In genomic region chr2:22450831-22451230, GRCh38 we compare ENCODE assay signal across 22 cellular contexts.
DNase-seq lines count a peak whose midpoint lies in the region; ATAC-seq lines count a peak whose summit lies in the region.
"Had no signal": no experiment of that assay in that cellular context is flagged by ENCODE, and none has a peak within 500 bp of the region (broad histone marks: within the 10 kb centered on the region; RNA-seq: fewer than 3 reads in every experiment).

No MANE protein-coding gene starts in this region.

- intact Hi-C loops in Right ventricle myocardium superior (cut with DNase I) = no loop called here

- DNase-seq in NCI-H2081 (lab: John Stamatoyannopoulos, UW) (peak; percentile 1 to 31), NCI-H2081 treated with DMSO at 0.1 percent for 48 hours (lab: John Stamatoyannopoulos, UW) (no peak), RPMI7951 (ENCODE audit: low read depth) (peak; percentile 26), inferior parietal cortex (ENCODE audit: extremely low spot score) (peak; percentile 62), Right ventricle myocardium superior (no peak)
- DNase-seq: 8988T; activated CD4-positive, alpha-beta T cell treated with anti-CD3 and anti-CD28 coated beads, Interleukin-2, amount 10 ng/mL, durations not matched to agents 24 days and 14 days; activated CD8-positive, alpha-beta memory T cell treated with anti-CD3 and anti-CD28 coated beads, Interleukin-2, amount 50 U/mL, for 4 hours; activated effector memory CD4-positive, alpha-beta T cell treated with anti-CD3 and anti-CD28 coated beads, Interleukin-2, amount 50 U/mL, for 16 hours; DMS153; effector memory CD4-positive, alpha-beta T cell; immature natural killer cell; lower lobe of right lung; naive B cell; NCI-H82; stimulated activated CD8-positive, alpha-beta memory T cell treated with anti-CD3 and anti-CD28 coated beads, Interleukin-4, amount 100 ng/mL, for 48 hours had no signal

- ATAC-seq in HG03045 (IDR thresholded peaks at IDR 0.05; ENCODE audit: unreplicated experiment) (no peak), Right ventricle myocardium superior (ENCODE audit: poor library complexity) (no peak), HG03135 (IDR thresholded peaks at IDR 0.05; ENCODE audit: unreplicated experiment) (no peak)
- ATAC-seq: HepG2, lower lobe of right lung had no signal

- peak overlapping the region; percentile 7 for H3K27ac ChIP-seq in temporal lobe (ENCODE audit: low read depth, low read length)
- H3K27ac ChIP-seq: BLaER1, lower lobe of right lung, thoracic aorta had no signal

Comparison
In these comparisons a context has a peak if more than half of its experiments do, and no peak if none do; other contexts are left out.
1. DNase-seq: peak in NCI-H2081 (2 of 2), RPMI7951 (single experiment) and inferior parietal cortex (single experiment); none in NCI-H2081 treated with DMSO at 0.1 percent for 48 hours (single experiment) and Right ventricle myocardium superior (single experiment).